1 cellular context compared by ENCODE assay signal in genomic region chr10:21810582-21811244, GRCh38.
TF ChIP-seq lines count a peak whose summit lies in the region.

No MANE protein-coding gene starts in this region.

TF ChIP-seq in GM23338, 12 proteins besides CTCF, POLR2A, EP300 and RAD21 (continued from another document):
- TF ChIP-seq ZNF462 (CRISPR knock-in tag; IDR thresholded peaks at IDR 0.05) (no peak), JUNB (IDR thresholded peaks at IDR 0.05; ENCODE audit: unreplicated experiment) (no peak), EZH2phosphoT487 (IDR thresholded peaks at IDR 0.05; ENCODE audit: unreplicated experiment) (no peak), EZH2 (IDR thresholded peaks at IDR 0.05; ENCODE audit: low read depth, unreplicated experiment) (no peak), NANOG (IDR thresholded peaks at IDR 0.05; ENCODE audit: borderline replicate concordance) (no peak)
